1 cellular context compared by ENCODE assay signal in genomic region chr17:81519284-81520020, GRCh38.
TF ChIP-seq lines count a peak whose summit lies in the region.

No MANE protein-coding gene starts in this region.

TF ChIP-seq in HepG2, 621 proteins besides CTCF, POLR2A, EP300 and RAD21 (continued from another document and continues in another):
- no peak; the same call in 1 of the 2 replicates for TF ChIP-seq ZNF580 (CRISPR knock-in tag; IDR thresholded peaks at IDR 0.05; ENCODE audit: borderline replicate concordance, low read depth)
- peak; percentile 39; the same call in 1 of the 2 replicates for TF ChIP-seq ZNF274 (CRISPR knock-in tag; IDR thresholded peaks at IDR 0.05)
- no peak for TF ChIP-seq FOSL1 (CRISPR knock-in tag; IDR thresholded peaks at IDR 0.05; ENCODE audit: borderline replicate concordance)
- TF ChIP-seq CHD4 (IDR thresholded peaks at IDR 0.05; ENCODE audit: borderline replicate concordance, low read length), result no peak
- no peak for TF ChIP-seq ZNF703 (CRISPR knock-in tag; IDR thresholded peaks at IDR 0.05; ENCODE audit: borderline replicate concordance)
- peak; percentile 47; the same call in 1 of the 2 replicates for TF ChIP-seq KDM3A (CRISPR knock-in tag; IDR thresholded peaks at IDR 0.05; ENCODE audit: low read depth)
- TF ChIP-seq ZBTB8A (CRISPR knock-in tag; IDR thresholded peaks at IDR 0.05; ENCODE audit: borderline replicate concordance, low read depth), result 0 out of 2 replicates have a peak, but pooled peaks have one; percentile 53
- no peak; the same call in 1 of the 2 replicates for TF ChIP-seq SMAD1 (CRISPR knock-in tag; IDR thresholded peaks at IDR 0.05; ENCODE audit: borderline replicate concordance, low read depth)
- peak; percentile 89; the same call in 1 of the 2 replicates for TF ChIP-seq ZNF383 (CRISPR knock-in tag; IDR thresholded peaks at IDR 0.05; ENCODE audit: borderline replicate concordance)
- no peak for TF ChIP-seq ZHX2 (IDR thresholded peaks at IDR 0.05; ENCODE audit: low read depth)
- TF ChIP-seq ZHX2 (CRISPR knock-in tag; IDR thresholded peaks at IDR 0.05; ENCODE audit: borderline replicate concordance), result no peak
- no peak for TF ChIP-seq ARNT (IDR thresholded peaks at IDR 0.05)
- no peak for TF ChIP-seq LBX2 (CRISPR knock-in tag; IDR thresholded peaks at IDR 0.05; ENCODE audit: borderline replicate concordance)
- no peak for TF ChIP-seq ZBTB43 (CRISPR knock-in tag; conservative IDR thresholded peaks at IDR 0.05)
- no peak for TF ChIP-seq TAF1 (CRISPR knock-in tag; IDR thresholded peaks at IDR 0.05)
- TF ChIP-seq POGZ (CRISPR knock-in tag; IDR thresholded peaks at IDR 0.05), result 0 out of 2 replicates have a peak, but pooled peaks have one; percentile 5
- no peak for TF ChIP-seq ATF7 (IDR thresholded peaks at IDR 0.05)
- no peak for TF ChIP-seq ATF7 (CRISPR knock-in tag; IDR thresholded peaks at IDR 0.05)
- no peak for TF ChIP-seq PRDM4 (CRISPR knock-in tag; IDR thresholded peaks at IDR 0.05; ENCODE audit: borderline replicate concordance)
- no peak for TF ChIP-seq ATF2 (CRISPR knock-in tag; IDR thresholded peaks at IDR 0.05)
- TF ChIP-seq AFF4 (CRISPR knock-in tag; IDR thresholded peaks at IDR 0.05), result no peak
- TF ChIP-seq ISX (CRISPR knock-in tag; conservative IDR thresholded peaks at IDR 0.05), result no peak
- no peak for TF ChIP-seq ZSCAN31 (CRISPR knock-in tag; IDR thresholded peaks at IDR 0.05; ENCODE audit: low read depth)
- no peak for TF ChIP-seq ZNF770 (CRISPR knock-in tag; IDR thresholded peaks at IDR 0.05)
- TF ChIP-seq ARID3A (IDR thresholded peaks at IDR 0.05; ENCODE audit: low read depth, low read length), result no peak
- no peak for TF ChIP-seq NFIC (IDR thresholded peaks at IDR 0.05; ENCODE audit: low read length)
- TF ChIP-seq PBX2 (CRISPR knock-in tag; IDR thresholded peaks at IDR 0.05), result no peak
- no peak for TF ChIP-seq ZNF644 (CRISPR knock-in tag; IDR thresholded peaks at IDR 0.05; ENCODE audit: low read depth)
- peak; percentile 74 for TF ChIP-seq ZNF782 (CRISPR knock-in tag; IDR thresholded peaks at IDR 0.05; ENCODE audit: borderline replicate concordance)
- TF ChIP-seq MBNL3 (CRISPR knock-in tag; conservative IDR thresholded peaks at IDR 0.05), result no peak
- TF ChIP-seq ZNF562 (CRISPR knock-in tag; IDR thresholded peaks at IDR 0.05; ENCODE audit: borderline replicate concordance), result no peak
- no peak for TF ChIP-seq TAF15 (IDR thresholded peaks at IDR 0.05; ENCODE audit: low read depth, low read length, poor library complexity, severe bottlenecking)
- no peak for TF ChIP-seq CEBPB (IDR thresholded peaks at IDR 0.05; ENCODE audit: borderline replicate concordance, low read depth, low read length)
- TF ChIP-seq ZNF432 (CRISPR knock-in tag; IDR thresholded peaks at IDR 0.05; ENCODE audit: borderline replicate concordance), result no peak
- TF ChIP-seq RAD51 (IDR thresholded peaks at IDR 0.05; ENCODE audit: borderline replicate concordance), result no peak
- no peak for TF ChIP-seq EEA1 (CRISPR knock-in tag; IDR thresholded peaks at IDR 0.05; ENCODE audit: borderline replicate concordance)
- peak; percentile 83 for TF ChIP-seq AGO1 (IDR thresholded peaks at IDR 0.05; ENCODE audit: low read depth, low read length, poor library complexity, severe bottlenecking)
